Comparison of ENCODE assay signal across 1 cellular context in the genomic region with DNA sequence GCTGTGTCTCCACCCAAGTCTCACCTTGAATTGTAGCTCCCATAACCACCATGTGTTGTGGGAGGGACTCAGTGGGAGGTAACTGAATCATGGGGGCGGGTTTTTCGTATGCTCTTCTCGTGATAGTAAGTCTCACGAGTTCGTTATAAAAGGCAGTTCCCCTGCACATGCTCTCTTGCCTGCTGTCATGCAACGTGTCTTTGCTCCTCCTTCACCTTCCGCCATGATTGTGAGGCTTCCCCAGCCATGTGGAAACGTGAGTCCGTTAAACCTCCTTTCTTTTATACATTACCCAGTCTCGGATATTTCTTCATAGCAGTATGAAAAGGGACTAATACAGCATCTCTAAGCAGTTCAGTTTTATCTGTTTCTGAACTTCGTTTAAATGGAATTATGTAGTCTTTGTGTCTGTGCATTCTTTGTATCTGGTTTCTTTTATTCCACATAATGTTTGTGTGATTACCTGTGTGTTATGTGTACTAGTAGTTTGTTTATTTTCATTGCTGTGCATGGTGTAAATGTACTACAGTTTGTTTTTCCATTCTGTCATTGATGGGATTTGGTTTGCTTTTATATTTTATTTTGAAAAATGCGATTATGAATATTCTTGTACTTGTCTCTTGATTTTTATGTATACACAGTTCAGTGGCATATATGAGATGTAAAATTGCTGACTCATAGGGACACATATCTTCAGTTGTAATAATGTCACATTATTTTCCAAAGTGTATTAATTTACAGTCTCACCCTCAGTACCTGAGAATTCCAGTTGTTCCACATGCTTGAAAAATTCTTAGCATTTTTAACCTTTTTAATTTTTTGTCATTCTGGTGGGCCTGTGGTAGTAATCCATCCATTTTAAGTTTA.
TF ChIP-seq lines count a peak whose summit lies in the region.

No MANE protein-coding gene starts in this region.

TF ChIP-seq in K562, 482 proteins besides CTCF, POLR2A, EP300 and RAD21 (continued from another document):
- TF ChIP-seq, protein P1, sequence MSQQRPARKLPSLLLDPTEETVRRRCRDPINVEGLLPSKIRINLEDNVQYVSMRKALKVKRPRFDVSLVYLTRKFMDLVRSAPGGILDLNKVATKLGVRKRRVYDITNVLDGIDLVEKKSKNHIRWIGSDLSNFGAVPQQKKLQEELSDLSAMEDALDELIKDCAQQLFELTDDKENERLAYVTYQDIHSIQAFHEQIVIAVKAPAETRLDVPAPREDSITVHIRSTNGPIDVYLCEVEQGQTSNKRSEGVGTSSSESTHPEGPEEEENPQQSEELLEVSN (IDR thresholded peaks at IDR 0.05; ENCODE audit: borderline replicate concordance in 1 of 2, extremely low read depth in 1 of 2, insufficient read depth in 1 of 2, insufficient read length in 1 of 2, low read depth in 1 of 2, low read length in 1 of 2, poor library complexity in 1 of 2, severe bottlenecking in 1 of 2): peak in 1 of 2 experiments; percentile 26
- TF ChIP-seq SIN3A (IDR thresholded peaks at IDR 0.05; ENCODE audit: borderline replicate concordance in 2 of 2, control insufficient read depth in 1 of 2, low read depth in 2 of 2, low read length in 2 of 2) (peak in 1 of 2 experiments; percentile 15; a peak in 1 of 4 replicates), HMGN3 (IDR thresholded peaks at IDR 0.05; ENCODE audit: borderline replicate concordance, extremely low read depth, insufficient read length, low read depth, low read length) (no peak), NFE2 (IDR thresholded peaks at IDR 0.05; ENCODE audit: low read depth) (peak; percentile 62), CCAR2 (IDR thresholded peaks at IDR 0.05; ENCODE audit: low read depth, low read length) (no peak), BHLHE40 (IDR thresholded peaks at IDR 0.05; ENCODE audit: low read length) (peak; percentile 39; the same call in 1 of the 2 replicates), CHD2 (IDR thresholded peaks at IDR 0.05; ENCODE audit: low read depth, low read length) (peak; percentile 82), L3MBTL2 (IDR thresholded peaks at IDR 0.05) (peak; percentile 58; the same call in 1 of the 2 replicates), ZNF717 (CRISPR knock-in tag; IDR thresholded peaks at IDR 0.05) (no peak), MTA3 (IDR thresholded peaks at IDR 0.05; ENCODE audit: borderline replicate concordance) (0 out of 2 replicates have a peak, but pooled peaks have one; percentile 22), ESRRA (IDR thresholded peaks at IDR 0.05; ENCODE audit: borderline replicate concordance, low read depth) (no peak), ZNF316 (IDR thresholded peaks at IDR 0.05) (peak; percentile 92), TCF7 (IDR thresholded peaks at IDR 0.05; ENCODE audit: borderline replicate concordance) (no peak), NFRKB (IDR thresholded peaks at IDR 0.05; ENCODE audit: low read depth) (peak; percentile 83), CREM (IDR thresholded peaks at IDR 0.05; ENCODE audit: low read depth) (peak; percentile 21; the same call in 1 of the 2 replicates), MAFK (IDR thresholded peaks at IDR 0.05; ENCODE audit: low read length) (peak; percentile 55; the same call in 1 of the 2 replicates), TEAD1 (CRISPR knock-in tag; IDR thresholded peaks at IDR 0.05) (no peak), PTBP1 (IDR thresholded peaks at IDR 0.05; ENCODE audit: low read depth, low read length) (no peak), RBFOX2 (IDR thresholded peaks at IDR 0.05; ENCODE audit: low read depth, low read length) (peak; percentile 51), ZNF785 (CRISPR knock-in tag; IDR thresholded peaks at IDR 0.05) (no peak), EP400 (IDR thresholded peaks at IDR 0.05) (peak; percentile 95), POLR2AphosphoS5 (IDR thresholded peaks at IDR 0.05; ENCODE audit: control insufficient read depth, insufficient read depth, low read depth, low read length) (peak; percentile 67), ATF7 (IDR thresholded peaks at IDR 0.05) (0 out of 2 replicates have a peak, but pooled peaks have one; percentile 22), YY1 (IDR thresholded peaks at IDR 0.05; ENCODE audit: borderline replicate concordance in 1 of 3, control insufficient read depth in 1 of 3, extremely low read depth in 1 of 3, insufficient read depth in 3 of 3, insufficient read length in 1 of 3, insufficient replicate concordance in 2 of 3, low read depth in 1 of 3, low read length in 2 of 3) (peak in 2 of 3 experiments; percentile 61 to 87), POLR2B (IDR thresholded peaks at IDR 0.05; ENCODE audit: low read depth, partially characterized antibody) (peak; percentile 49), HDAC1 (IDR thresholded peaks at IDR 0.05) (peak in 1 of 2 experiments; percentile 27; a peak in 1 of 4 replicates), NRF1 (conservative IDR thresholded peaks at IDR 0.05 in 1 of 2, IDR thresholded peaks at IDR 0.05 in 1 of 2) (peak; percentile 85 to 88), MAFG (tag; conservative IDR thresholded peaks at IDR 0.05) (peak; percentile 89)
- TF ChIP-seq, protein P2, sequence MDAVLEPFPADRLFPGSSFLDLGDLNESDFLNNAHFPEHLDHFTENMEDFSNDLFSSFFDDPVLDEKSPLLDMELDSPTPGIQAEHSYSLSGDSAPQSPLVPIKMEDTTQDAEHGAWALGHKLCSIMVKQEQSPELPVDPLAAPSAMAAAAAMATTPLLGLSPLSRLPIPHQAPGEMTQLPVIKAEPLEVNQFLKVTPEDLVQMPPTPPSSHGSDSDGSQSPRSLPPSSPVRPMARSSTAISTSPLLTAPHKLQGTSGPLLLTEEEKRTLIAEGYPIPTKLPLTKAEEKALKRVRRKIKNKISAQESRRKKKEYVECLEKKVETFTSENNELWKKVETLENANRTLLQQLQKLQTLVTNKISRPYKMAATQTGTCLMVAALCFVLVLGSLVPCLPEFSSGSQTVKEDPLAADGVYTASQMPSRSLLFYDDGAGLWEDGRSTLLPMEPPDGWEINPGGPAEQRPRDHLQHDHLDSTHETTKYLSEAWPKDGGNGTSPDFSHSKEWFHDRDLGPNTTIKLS (IDR thresholded peaks at IDR 0.05; ENCODE audit: borderline replicate concordance, low read depth): peak; percentile 64; the same call in 1 of the 2 replicates
- TF ChIP-seq, protein P3, sequence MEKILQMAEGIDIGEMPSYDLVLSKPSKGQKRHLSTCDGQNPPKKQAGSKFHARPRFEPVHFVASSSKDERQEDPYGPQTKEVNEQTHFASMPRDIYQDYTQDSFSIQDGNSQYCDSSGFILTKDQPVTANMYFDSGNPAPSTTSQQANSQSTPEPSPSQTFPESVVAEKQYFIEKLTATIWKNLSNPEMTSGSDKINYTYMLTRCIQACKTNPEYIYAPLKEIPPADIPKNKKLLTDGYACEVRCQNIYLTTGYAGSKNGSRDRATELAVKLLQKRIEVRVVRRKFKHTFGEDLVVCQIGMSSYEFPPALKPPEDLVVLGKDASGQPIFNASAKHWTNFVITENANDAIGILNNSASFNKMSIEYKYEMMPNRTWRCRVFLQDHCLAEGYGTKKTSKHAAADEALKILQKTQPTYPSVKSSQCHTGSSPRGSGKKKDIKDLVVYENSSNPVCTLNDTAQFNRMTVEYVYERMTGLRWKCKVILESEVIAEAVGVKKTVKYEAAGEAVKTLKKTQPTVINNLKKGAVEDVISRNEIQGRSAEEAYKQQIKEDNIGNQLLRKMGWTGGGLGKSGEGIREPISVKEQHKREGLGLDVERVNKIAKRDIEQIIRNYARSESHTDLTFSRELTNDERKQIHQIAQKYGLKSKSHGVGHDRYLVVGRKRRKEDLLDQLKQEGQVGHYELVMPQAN (IDR thresholded peaks at IDR 0.05; ENCODE audit: borderline replicate concordance): peak; percentile 69; the same call in 1 of the 2 replicates
- TF ChIP-seq, protein P4, sequence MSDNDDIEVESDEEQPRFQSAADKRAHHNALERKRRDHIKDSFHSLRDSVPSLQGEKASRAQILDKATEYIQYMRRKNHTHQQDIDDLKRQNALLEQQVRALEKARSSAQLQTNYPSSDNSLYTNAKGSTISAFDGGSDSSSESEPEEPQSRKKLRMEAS (CRISPR knock-in tag; IDR thresholded peaks at IDR 0.05): peak; percentile 52
- TF ChIP-seq, protein P5, sequence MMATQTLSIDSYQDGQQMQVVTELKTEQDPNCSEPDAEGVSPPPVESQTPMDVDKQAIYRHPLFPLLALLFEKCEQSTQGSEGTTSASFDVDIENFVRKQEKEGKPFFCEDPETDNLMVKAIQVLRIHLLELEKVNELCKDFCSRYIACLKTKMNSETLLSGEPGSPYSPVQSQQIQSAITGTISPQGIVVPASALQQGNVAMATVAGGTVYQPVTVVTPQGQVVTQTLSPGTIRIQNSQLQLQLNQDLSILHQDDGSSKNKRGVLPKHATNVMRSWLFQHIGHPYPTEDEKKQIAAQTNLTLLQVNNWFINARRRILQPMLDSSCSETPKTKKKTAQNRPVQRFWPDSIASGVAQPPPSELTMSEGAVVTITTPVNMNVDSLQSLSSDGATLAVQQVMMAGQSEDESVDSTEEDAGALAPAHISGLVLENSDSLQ (IDR thresholded peaks at IDR 0.05): 0 out of 2 replicates have a peak, but pooled peaks have one; percentile 27
- TF ChIP-seq, protein P6, sequence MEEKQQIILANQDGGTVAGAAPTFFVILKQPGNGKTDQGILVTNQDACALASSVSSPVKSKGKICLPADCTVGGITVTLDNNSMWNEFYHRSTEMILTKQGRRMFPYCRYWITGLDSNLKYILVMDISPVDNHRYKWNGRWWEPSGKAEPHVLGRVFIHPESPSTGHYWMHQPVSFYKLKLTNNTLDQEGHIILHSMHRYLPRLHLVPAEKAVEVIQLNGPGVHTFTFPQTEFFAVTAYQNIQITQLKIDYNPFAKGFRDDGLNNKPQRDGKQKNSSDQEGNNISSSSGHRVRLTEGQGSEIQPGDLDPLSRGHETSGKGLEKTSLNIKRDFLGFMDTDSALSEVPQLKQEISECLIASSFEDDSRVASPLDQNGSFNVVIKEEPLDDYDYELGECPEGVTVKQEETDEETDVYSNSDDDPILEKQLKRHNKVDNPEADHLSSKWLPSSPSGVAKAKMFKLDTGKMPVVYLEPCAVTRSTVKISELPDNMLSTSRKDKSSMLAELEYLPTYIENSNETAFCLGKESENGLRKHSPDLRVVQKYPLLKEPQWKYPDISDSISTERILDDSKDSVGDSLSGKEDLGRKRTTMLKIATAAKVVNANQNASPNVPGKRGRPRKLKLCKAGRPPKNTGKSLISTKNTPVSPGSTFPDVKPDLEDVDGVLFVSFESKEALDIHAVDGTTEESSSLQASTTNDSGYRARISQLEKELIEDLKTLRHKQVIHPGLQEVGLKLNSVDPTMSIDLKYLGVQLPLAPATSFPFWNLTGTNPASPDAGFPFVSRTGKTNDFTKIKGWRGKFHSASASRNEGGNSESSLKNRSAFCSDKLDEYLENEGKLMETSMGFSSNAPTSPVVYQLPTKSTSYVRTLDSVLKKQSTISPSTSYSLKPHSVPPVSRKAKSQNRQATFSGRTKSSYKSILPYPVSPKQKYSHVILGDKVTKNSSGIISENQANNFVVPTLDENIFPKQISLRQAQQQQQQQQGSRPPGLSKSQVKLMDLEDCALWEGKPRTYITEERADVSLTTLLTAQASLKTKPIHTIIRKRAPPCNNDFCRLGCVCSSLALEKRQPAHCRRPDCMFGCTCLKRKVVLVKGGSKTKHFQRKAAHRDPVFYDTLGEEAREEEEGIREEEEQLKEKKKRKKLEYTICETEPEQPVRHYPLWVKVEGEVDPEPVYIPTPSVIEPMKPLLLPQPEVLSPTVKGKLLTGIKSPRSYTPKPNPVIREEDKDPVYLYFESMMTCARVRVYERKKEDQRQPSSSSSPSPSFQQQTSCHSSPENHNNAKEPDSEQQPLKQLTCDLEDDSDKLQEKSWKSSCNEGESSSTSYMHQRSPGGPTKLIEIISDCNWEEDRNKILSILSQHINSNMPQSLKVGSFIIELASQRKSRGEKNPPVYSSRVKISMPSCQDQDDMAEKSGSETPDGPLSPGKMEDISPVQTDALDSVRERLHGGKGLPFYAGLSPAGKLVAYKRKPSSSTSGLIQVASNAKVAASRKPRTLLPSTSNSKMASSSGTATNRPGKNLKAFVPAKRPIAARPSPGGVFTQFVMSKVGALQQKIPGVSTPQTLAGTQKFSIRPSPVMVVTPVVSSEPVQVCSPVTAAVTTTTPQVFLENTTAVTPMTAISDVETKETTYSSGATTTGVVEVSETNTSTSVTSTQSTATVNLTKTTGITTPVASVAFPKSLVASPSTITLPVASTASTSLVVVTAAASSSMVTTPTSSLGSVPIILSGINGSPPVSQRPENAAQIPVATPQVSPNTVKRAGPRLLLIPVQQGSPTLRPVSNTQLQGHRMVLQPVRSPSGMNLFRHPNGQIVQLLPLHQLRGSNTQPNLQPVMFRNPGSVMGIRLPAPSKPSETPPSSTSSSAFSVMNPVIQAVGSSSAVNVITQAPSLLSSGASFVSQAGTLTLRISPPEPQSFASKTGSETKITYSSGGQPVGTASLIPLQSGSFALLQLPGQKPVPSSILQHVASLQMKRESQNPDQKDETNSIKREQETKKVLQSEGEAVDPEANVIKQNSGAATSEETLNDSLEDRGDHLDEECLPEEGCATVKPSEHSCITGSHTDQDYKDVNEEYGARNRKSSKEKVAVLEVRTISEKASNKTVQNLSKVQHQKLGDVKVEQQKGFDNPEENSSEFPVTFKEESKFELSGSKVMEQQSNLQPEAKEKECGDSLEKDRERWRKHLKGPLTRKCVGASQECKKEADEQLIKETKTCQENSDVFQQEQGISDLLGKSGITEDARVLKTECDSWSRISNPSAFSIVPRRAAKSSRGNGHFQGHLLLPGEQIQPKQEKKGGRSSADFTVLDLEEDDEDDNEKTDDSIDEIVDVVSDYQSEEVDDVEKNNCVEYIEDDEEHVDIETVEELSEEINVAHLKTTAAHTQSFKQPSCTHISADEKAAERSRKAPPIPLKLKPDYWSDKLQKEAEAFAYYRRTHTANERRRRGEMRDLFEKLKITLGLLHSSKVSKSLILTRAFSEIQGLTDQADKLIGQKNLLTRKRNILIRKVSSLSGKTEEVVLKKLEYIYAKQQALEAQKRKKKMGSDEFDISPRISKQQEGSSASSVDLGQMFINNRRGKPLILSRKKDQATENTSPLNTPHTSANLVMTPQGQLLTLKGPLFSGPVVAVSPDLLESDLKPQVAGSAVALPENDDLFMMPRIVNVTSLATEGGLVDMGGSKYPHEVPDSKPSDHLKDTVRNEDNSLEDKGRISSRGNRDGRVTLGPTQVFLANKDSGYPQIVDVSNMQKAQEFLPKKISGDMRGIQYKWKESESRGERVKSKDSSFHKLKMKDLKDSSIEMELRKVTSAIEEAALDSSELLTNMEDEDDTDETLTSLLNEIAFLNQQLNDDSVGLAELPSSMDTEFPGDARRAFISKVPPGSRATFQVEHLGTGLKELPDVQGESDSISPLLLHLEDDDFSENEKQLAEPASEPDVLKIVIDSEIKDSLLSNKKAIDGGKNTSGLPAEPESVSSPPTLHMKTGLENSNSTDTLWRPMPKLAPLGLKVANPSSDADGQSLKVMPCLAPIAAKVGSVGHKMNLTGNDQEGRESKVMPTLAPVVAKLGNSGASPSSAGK (IDR thresholded peaks at IDR 0.05): peak; percentile 65
- TF ChIP-seq, protein P7, sequence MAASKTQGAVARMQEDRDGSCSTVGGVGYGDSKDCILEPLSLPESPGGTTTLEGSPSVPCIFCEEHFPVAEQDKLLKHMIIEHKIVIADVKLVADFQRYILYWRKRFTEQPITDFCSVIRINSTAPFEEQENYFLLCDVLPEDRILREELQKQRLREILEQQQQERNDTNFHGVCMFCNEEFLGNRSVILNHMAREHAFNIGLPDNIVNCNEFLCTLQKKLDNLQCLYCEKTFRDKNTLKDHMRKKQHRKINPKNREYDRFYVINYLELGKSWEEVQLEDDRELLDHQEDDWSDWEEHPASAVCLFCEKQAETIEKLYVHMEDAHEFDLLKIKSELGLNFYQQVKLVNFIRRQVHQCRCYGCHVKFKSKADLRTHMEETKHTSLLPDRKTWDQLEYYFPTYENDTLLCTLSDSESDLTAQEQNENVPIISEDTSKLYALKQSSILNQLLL (CRISPR knock-in tag; IDR thresholded peaks at IDR 0.05; ENCODE audit: borderline replicate concordance): no peak
